ENCODE assay signal across 9 cellular contexts in genomic region chr1:24929091-24929875, GRCh38. TPM values are rescaled to one million over a fixed set of nuclear protein-coding genes. Genes with fewer than 3 reads are reported as not detected.
DNase-seq lines count a peak whose midpoint lies in the region; ATAC-seq and TF ChIP-seq lines count a peak whose summit lies in the region.
"Had no signal": no experiment of that assay in that cellular context is flagged by ENCODE, and none has a peak within 500 bp of the region (broad histone marks: within the 10 kb centered on the region; RNA-seq: fewer than 3 reads in every experiment).

No MANE protein-coding gene starts in this region.

- no peaks in the 10 kb centered on the region for H3K27me3 Mint-ChIP-seq in activated naive CD4-positive, alpha-beta T cell treated with anti-CD3 and anti-CD28 coated beads for 36 hours (ENCODE audit: low read depth)

- H3K4me2 ChIP-seq in OCI-LY7 (ENCODE audit: low read length): peak overlapping the region; percentile 85

- peaks cover 88 to 99% of the 10 kb centered on the region in 2 donors for H3K27me3 ChIP-seq in left lung
- H3K27me3 ChIP-seq in body of pancreas: peaks cover 0 to 52% of the 10 kb centered on the region in 2 donors

- H3K9me3 ChIP-seq in OCI-LY7 (ENCODE audit: low read length): no peaks in the 10 kb centered on the region
- H3K9me3 ChIP-seq in left lung: no peaks in the 10 kb centered on the region
- H3K9me3 ChIP-seq in body of pancreas: no peaks in the 10 kb centered on the region

- DNase-seq in OCI-LY7 (ENCODE audit: low spot score): peak; percentile 73
- peak; percentile 65 for DNase-seq in activated naive CD4-positive, alpha-beta T cell treated with anti-CD3 and anti-CD28 coated beads for 36 hours
- peak in 1 of 2 donors; percentile 86 for DNase-seq in left lung
- peak; percentile 68 for DNase-seq in stimulated activated naive CD8-positive, alpha-beta T cell treated with anti-CD3 and anti-CD28 coated beads, Interleukin-15, Interleukin-2, amounts not matched to agents 100 U/mL and 50 U/mL, for 24 hours
- no peak for DNase-seq in NCI-H526 treated with DMSO at 0.1 percent for 48 hours (lab: John Stamatoyannopoulos, UW)
- no peak for DNase-seq in body of pancreas

- no peak for TF ChIP-seq CTCF in GM12875 (IDR thresholded peaks at IDR 0.05; ENCODE audit: borderline replicate concordance, insufficient read depth, low read depth, low read length)
- TF ChIP-seq CTCF in OCI-LY7 (conservative IDR thresholded peaks at IDR 0.05; ENCODE audit: low read length): 0 out of 2 replicates have a peak, but pooled peaks have one; percentile 9
- no peak for TF ChIP-seq CTCF in left lung (IDR thresholded peaks at IDR 0.05)
- no peak for TF ChIP-seq CTCF in body of pancreas (IDR thresholded peaks at IDR 0.05)

- H3K4me1 Mint-ChIP-seq in activated naive CD4-positive, alpha-beta T cell treated with anti-CD3 and anti-CD28 coated beads for 36 hours (ENCODE audit: low read depth): peaks cover 68% of the 10 kb centered on the region

- peaks cover 36% of the 10 kb centered on the region for H3K36me3 ChIP-seq in OCI-LY7 (ENCODE audit: insufficient read depth, low read length)
- no peaks in the 10 kb centered on the region for H3K36me3 ChIP-seq in left lung
- no peaks in the 10 kb centered on the region for H3K36me3 ChIP-seq in body of pancreas (replicated peaks in 1 of 2; ENCODE audit: insufficient read depth in 1 of 2, low read depth in 2 of 2)

- peak overlapping the region; percentile 72 for H3K27ac ChIP-seq in OCI-LY7 (ENCODE audit: low read depth, low read length, poor library complexity, severe bottlenecking)
- peak overlapping the region; percentile 56 to 81 for H3K27ac ChIP-seq in left lung
- peak overlapping the region in 1 of 4 donors; percentile 62 for H3K27ac ChIP-seq in body of pancreas
- H3K27ac ChIP-seq: VCaP had no signal

- peak overlapping the region; percentile 94 for H3K4me3 Mint-ChIP-seq in activated naive CD4-positive, alpha-beta T cell treated with anti-CD3 and anti-CD28 coated beads for 36 hours

- no TSS peak for BruUV-seq in OCI-LY7 (replicated peaks; lab: Mats Ljungman, UMichigan)

- ATAC-seq in HG02642 (IDR thresholded peaks at IDR 0.05; ENCODE audit: poor library complexity, unreplicated experiment) (peak; percentile 18), left lung (no peak), body of pancreas (no peak)
- peak; percentile 1 for ATAC-seq in stimulated activated naive CD8-positive, alpha-beta T cell treated with anti-CD3 and anti-CD28 coated beads, Interleukin-15, Interleukin-2, amounts not matched to agents 100 U/mL and 50 U/mL, for 24 hours

- H3K4me1 ChIP-seq in OCI-LY7 (ENCODE audit: insufficient read depth, low read length, poor library complexity, severe bottlenecking): peaks cover 70% of the 10 kb centered on the region
- H3K4me1 ChIP-seq in left lung: peaks cover 9 to 65% of the 10 kb centered on the region in 2 donors
- H3K4me1 ChIP-seq in body of pancreas: peaks cover 45% of the 10 kb centered on the region

- WGBS in body of pancreas, 2 donors: 3 to 10% methylated on average over 13 to 78 of the region's 91 CpGs

- intact Hi-C loops in OCI-LY7 (cut with micrococcal nuclease; ENCODE audit: unreplicated experiment) (no loop called here), left lung (cut with DNase I) (no loop called here), body of pancreas (cut with DNase I) (no loop called here)
- intact Hi-C loops in activated naive CD4-positive, alpha-beta T cell treated with anti-CD3 and anti-CD28 coated beads for 36 hours (cut with micrococcal nuclease): no loop called here

- no peak for TF ChIP-seq POLR2A in body of pancreas (IDR thresholded peaks at IDR 0.05)

- H4K20me1 ChIP-seq in OCI-LY7 (ENCODE audit: insufficient read depth, low read length): peaks cover 27% of the 10 kb centered on the region; the same call in 1 of the 2 replicates

- H3K4me3 ChIP-seq in GM12875 (ENCODE audit: low read depth, low read length): peak overlapping the region; percentile 94
- peak overlapping the region; percentile 91 for H3K4me3 ChIP-seq in OCI-LY7 (ENCODE audit: low read depth, low read length, poor library complexity, severe bottlenecking)
- peak overlapping the region; percentile 17 to 57 for H3K4me3 ChIP-seq in left lung
- H3K4me3 ChIP-seq in body of pancreas: no peak overlapping the region

- no peaks in the 10 kb centered on the region for H3K9me3 Mint-ChIP-seq in activated naive CD4-positive, alpha-beta T cell treated with anti-CD3 and anti-CD28 coated beads for 36 hours

- H3K9me2 ChIP-seq in OCI-LY7 (ENCODE audit: insufficient read depth, low read length): no peaks in the 10 kb centered on the region

- CTCF ChIA-PET in OCI-LY7 (lab: Charles Lee; ENCODE audit: unreplicated experiment): interaction anchor here (0.6 to 0.9 kb wide), 2 partner anchors 217 to 1292 kb away, joined by 3 to 4 read pairs; no protein-coding TSS in a partner anchor
- CTCF ChIA-PET in activated naive CD4-positive, alpha-beta T cell treated with anti-CD3 and anti-CD28 coated beads for 36 hours (lab: Charles Lee): interaction anchor here (0.9 to 10.5 kb wide), 5 partner anchors 35 to 106 kb away, joined by 3 to 144 read pairs (median 4); no protein-coding TSS in a partner anchor

- peak overlapping the region; percentile 92 for H3K27ac Mint-ChIP-seq in activated naive CD4-positive, alpha-beta T cell treated with anti-CD3 and anti-CD28 coated beads for 36 hours

- peaks cover 23% of the 10 kb centered on the region for H3K79me2 ChIP-seq in OCI-LY7 (ENCODE audit: insufficient read depth, low read depth, low read length)

- peak overlapping the region; percentile 17; the same call in 1 of the 2 replicates for H2AFZ ChIP-seq in OCI-LY7 (ENCODE audit: low read length)

- POLR2A ChIA-PET in OCI-LY7 (lab: Charles Lee): interaction anchor here (1.2 kb wide), 1 partner anchor 103 kb away, joined by 4 read pairs; no protein-coding TSS in a partner anchor

- peaks cover 50% of the 10 kb centered on the region for H3K36me3 Mint-ChIP-seq in activated naive CD4-positive, alpha-beta T cell treated with anti-CD3 and anti-CD28 coated beads for 36 hours (ENCODE audit: low read depth)

RNA-seq across cellular contexts. Expression of gene RUNX3, which starts 0.8 kb away (rescaled TPM):
- total RNA-seq in OCI-LY7 (2014; rRNA removed; shearing (Covaris generic)): 9.5 and 12.2 TPM in 2 replicates
- total RNA-seq in OCI-LY7 (2022): 39.5 and 41.1 TPM in 2 replicates
- total RNA-seq in activated naive CD4-positive, alpha-beta T cell treated with anti-CD3 and anti-CD28 coated beads for 36 hours: 10 to 100 TPM; 72.3 to 83.8 TPM
- total RNA-seq in left lung: 1 to 10 TPM; 2.7 to 8.7 TPM
- total RNA-seq in body of pancreas: under 1 TPM in 1 of 2 donors, not detected in 1; 0.26 TPM

Comparison
In these comparisons a context has a peak if more than half of its experiments do, and no peak if none do; other contexts are left out.
1. H3K4me3 ChIP-seq: peak in GM12875 (single experiment), OCI-LY7 (single experiment) and left lung (2 of 2); none in body of pancreas (0 of 2).
2. ATAC-seq: peak in HG02642 (single experiment) and stimulated activated naive CD8-positive, alpha-beta T cell treated with anti-CD3 and anti-CD28 coated beads, Interleukin-15, Interleukin-2, amounts not matched to agents 100 U/mL and 50 U/mL, for 24 hours (single experiment); none in left lung (single experiment) and body of pancreas (single experiment).
3. DNase-seq: peak in OCI-LY7 (single experiment), activated naive CD4-positive, alpha-beta T cell treated with anti-CD3 and anti-CD28 coated beads for 36 hours (single experiment) and stimulated activated naive CD8-positive, alpha-beta T cell treated with anti-CD3 and anti-CD28 coated beads, Interleukin-15, Interleukin-2, amounts not matched to agents 100 U/mL and 50 U/mL, for 24 hours (single experiment); none in NCI-H526 treated with DMSO at 0.1 percent for 48 hours (single experiment) and body of pancreas (0 of 4).